In genomic region chr1:25253911-25254310, GRCh38 we compare ENCODE assay signal across 1 cellular context.
TF ChIP-seq lines count a peak whose summit lies in the region.

No MANE protein-coding gene starts in this region.

TF ChIP-seq in H1, 55 proteins besides CTCF, POLR2A, EP300 and RAD21:
- TF ChIP-seq JUND (IDR thresholded peaks at IDR 0.05; ENCODE audit: low read length), result peak; percentile 58; the same call in 1 of the 2 replicates
- peak; percentile 14; the same call in 1 of the 2 replicates for TF ChIP-seq USF2 (IDR thresholded peaks at IDR 0.05; ENCODE audit: low read length)
- TF ChIP-seq TCF12 (IDR thresholded peaks at IDR 0.05; ENCODE audit: low read depth, low read length), result no peak
